16 cellular contexts compared by ENCODE assay signal in genomic region chr3:43871627-43872245, GRCh38.
DNase-seq lines count a peak whose midpoint lies in the region; ATAC-seq, FAIRE-seq and TF ChIP-seq lines count a peak whose summit lies in the region.
"Had no signal": no experiment of that assay in that cellular context is flagged by ENCODE, and none has a peak within 500 bp of the region (broad histone marks: within the 10 kb centered on the region; RNA-seq: fewer than 3 reads in every experiment).

No MANE protein-coding gene starts in this region.

- H3K9ac ChIP-seq in IMR-90 (ENCODE audit: low read depth, low read length) (no peak overlapping the region), K562 (ENCODE audit: insufficient read depth in 1 of 2, low read depth in 2 of 2, low read length in 2 of 2) (no peak overlapping the region)

- intact Hi-C loops in IMR-90 (cut with micrococcal nuclease), result loop anchor here (5.0 to 10.0 kb wide), 2 partner anchors 179 to 247 kb away; partner anchors contain the start of genes ABHD5 and ANO10
- intact Hi-C loops in K562 (cut with micrococcal nuclease), result no loop called here
- intact Hi-C loops in activated CD4-positive, alpha-beta memory T cell treated with anti-CD3 and anti-CD28 coated beads for 36 hours (cut with micrococcal nuclease), result no loop called here
- intact Hi-C loops in activated CD8-positive, alpha-beta T cell treated with anti-CD3 and anti-CD28 coated beads for 36 hours (cut with micrococcal nuclease), result no loop called here

- WGBS in IMR-90 (ENCODE audit: extremely low coverage in 2 of 2, insufficient read length in 1 of 2), 2 experiments, result 90% methylated on average over 2 of the region's 9 CpGs; no CpG with 5 or more reads in 1 of the 2 experiments
- WGBS in K562 (ENCODE audit: insufficient coverage, low coverage, missing lambda C conversion rate), result under 1% methylated on average over 9 of the region's 9 CpGs

- TF ChIP-seq EP300 in K562 (IDR thresholded peaks at IDR 0.05; ENCODE audit: low read length), result no peak

- H3K9me3 ChIP-seq in IMR-90 (ENCODE audit: control insufficient read depth, insufficient read depth, low read length) (no peaks in the 10 kb centered on the region), K562 (replicated peaks; ENCODE audit: control insufficient read depth, insufficient read depth, low read depth, low read length) (no peaks in the 10 kb centered on the region)
- H3K9me3 ChIP-seq: neutrophil had no signal

- TF ChIP-seq CTCF in IMR-90 (conservative IDR thresholded peaks at IDR 0.05; ENCODE audit: low read depth, low read length) (no peak), K562 (IDR thresholded peaks at IDR 0.05 in 2 of 3, conservative IDR thresholded peaks at IDR 0.05 in 1 of 3; ENCODE audit: insufficient read depth in 2 of 3, low read depth in 1 of 3, low read length in 3 of 3) (no peak), fibroblast of villous mesenchyme (IDR thresholded peaks at IDR 0.05; ENCODE audit: insufficient read depth, low read depth, low read length) (no peak)
- TF ChIP-seq CTCF in activated CD8-positive, alpha-beta T cell treated with anti-CD3 and anti-CD28 coated beads for 36 hours (IDR thresholded peaks at IDR 0.05), result no peak

- peaks cover 18% of the 10 kb centered on the region for H3K27me3 Mint-ChIP-seq in activated CD4-positive, alpha-beta memory T cell treated with anti-CD3 and anti-CD28 coated beads for 36 hours
- peaks cover 15% of the 10 kb centered on the region for H3K27me3 Mint-ChIP-seq in activated CD8-positive, alpha-beta T cell treated with anti-CD3 and anti-CD28 coated beads for 36 hours

- peak overlapping the region; percentile 39 for H3K27ac ChIP-seq in IMR-90 (ENCODE audit: insufficient read depth, low read length)
- no peak overlapping the region for H3K27ac ChIP-seq in K562 (ENCODE audit: extremely low read depth, low read depth, low read length)
- H3K27ac ChIP-seq: neutrophil had no signal

- H3K9me1 ChIP-seq in IMR-90 (ENCODE audit: insufficient read depth, low read length) (peaks cover 27% of the 10 kb centered on the region), K562 (ENCODE audit: control insufficient read depth, insufficient read depth, low read length) (no peaks in the 10 kb centered on the region)

- H3K4ac ChIP-seq in IMR-90 (ENCODE audit: low read depth, low read length), result peak overlapping the region; percentile 90

- in situ Hi-C loops in IMR-90 (cut with MboI; ENCODE audit: low sequenced_read_pairs), result no loop called here
- in situ Hi-C loops in K562 (cut with MboI), result no loop called here

- peak overlapping the region; percentile 71 for H2BK5ac ChIP-seq in IMR-90 (ENCODE audit: low read depth, low read length, poor library complexity, severe bottlenecking)

- H2BK15ac ChIP-seq in IMR-90 (ENCODE audit: low read depth, low read length), result peak overlapping the region; percentile 95

- H4K20me1 ChIP-seq in IMR-90 (ENCODE audit: insufficient read depth, low read length) (no peaks in the 10 kb centered on the region), K562 (replicated peaks; ENCODE audit: control insufficient read depth, insufficient read depth, low read length) (no peaks in the 10 kb centered on the region)

- no peak for TF ChIP-seq POLR2A in IMR-90 (IDR thresholded peaks at IDR 0.05; ENCODE audit: low read depth, low read length)
- TF ChIP-seq POLR2A in K562 (conservative IDR thresholded peaks at IDR 0.05), result no peak

- peak overlapping the region; percentile 77 for H4K5ac ChIP-seq in IMR-90 (ENCODE audit: low read depth, low read length)

- DNase-seq in IMR-90 (no peak), K562 (ENCODE audit: extremely low read depth in 1 of 4, low spot score in 3 of 4) (no peak), fibroblast of villous mesenchyme (ENCODE audit: low read depth) (peak; percentile 28), anterior cingulate cortex (lab: John Stamatoyannopoulos, UW) (no peak)
- DNase-seq in stimulated activated effector memory CD8-positive, alpha-beta T cell treated with anti-CD3 and anti-CD28 coated beads, Interleukin-12 subunit alpha, Interleukin-12 subunit beta, amount 100 ng/mL, for 72 hours (ENCODE audit: low spot score in 2 of 2), result no peak
- no peak for DNase-seq in activated CD4-positive, alpha-beta memory T cell treated with anti-CD3 and anti-CD28 coated beads for 36 hours
- no peak for DNase-seq in stimulated activated CD4-positive, alpha-beta T cell treated with anti-CD3 and anti-CD28 coated beads, Interleukin-4, amount 100 ng/mL, for 24 hours
- DNase-seq in activated CD8-positive, alpha-beta T cell treated with anti-CD3 and anti-CD28 coated beads for 36 hours, result no peak
- DNase-seq: left colon, NCI-H1092, NCI-H2171, NCI-H748 treated with DMSO at 0.1 percent for 48 hours had no signal

- no peak overlapping the region for H3K4me3 ChIP-seq in IMR-90 (ENCODE audit: insufficient read depth, low read depth, low read length)
- H3K4me3 ChIP-seq in K562, result no peak overlapping the region
- no peak overlapping the region for H3K4me3 ChIP-seq in fibroblast of villous mesenchyme (ENCODE audit: low read depth, low read length)

- dilution Hi-C loops in IMR-90 (cut with HindIII; ENCODE audit: low sequenced_read_pairs, unreplicated experiment), result no loop called here

- H3K23ac ChIP-seq in IMR-90 (ENCODE audit: low read depth, low read length), result peak overlapping the region; percentile 8; the same call in 1 of the 2 replicates

- no peak for TF ChIP-seq RAD21 in IMR-90 (IDR thresholded peaks at IDR 0.05; ENCODE audit: low read length)
- TF ChIP-seq RAD21 in K562 (CRISPR knock-in tag; conservative IDR thresholded peaks at IDR 0.05 in 1 of 2, IDR thresholded peaks at IDR 0.05 in 1 of 2), result no peak

- FAIRE-seq in K562 (lab: Jason Lieb, UNC), result no peak
- FAIRE-seq: frontal cortex had no signal

- no peaks in the 10 kb centered on the region for H3K36me3 Mint-ChIP-seq in stimulated activated effector memory CD8-positive, alpha-beta T cell treated with anti-CD3 and anti-CD28 coated beads, Interleukin-12 subunit alpha, Interleukin-12 subunit beta, amount 100 ng/mL, for 72 hours
- no peaks in the 10 kb centered on the region for H3K36me3 Mint-ChIP-seq in activated CD4-positive, alpha-beta memory T cell treated with anti-CD3 and anti-CD28 coated beads for 36 hours
- H3K36me3 Mint-ChIP-seq in activated CD8-positive, alpha-beta T cell treated with anti-CD3 and anti-CD28 coated beads for 36 hours (ENCODE audit: low read depth), result no peaks in the 10 kb centered on the region

- H3K4me1 ChIP-seq in IMR-90 (ENCODE audit: control insufficient read depth, insufficient read depth, low read length) (peaks cover 33% of the 10 kb centered on the region), K562 (replicated peaks in 1 of 2; ENCODE audit: control insufficient read depth in 2 of 2, insufficient read depth in 2 of 2, low read length in 2 of 2) (no peaks in the 10 kb centered on the region)

- H3K79me2 ChIP-seq in K562 (ENCODE audit: control insufficient read depth, insufficient read depth, low read length), result no peaks in the 10 kb centered on the region

- no peaks in the 10 kb centered on the region for H3K4me1 Mint-ChIP-seq in stimulated activated effector memory CD8-positive, alpha-beta T cell treated with anti-CD3 and anti-CD28 coated beads, Interleukin-12 subunit alpha, Interleukin-12 subunit beta, amount 100 ng/mL, for 72 hours
- H3K4me1 Mint-ChIP-seq in activated CD4-positive, alpha-beta memory T cell treated with anti-CD3 and anti-CD28 coated beads for 36 hours (ENCODE audit: low read depth), result no peaks in the 10 kb centered on the region
- H3K4me1 Mint-ChIP-seq in activated CD8-positive, alpha-beta T cell treated with anti-CD3 and anti-CD28 coated beads for 36 hours (ENCODE audit: low read depth), result no peaks in the 10 kb centered on the region

- peak overlapping the region; percentile 90 for H4K91ac ChIP-seq in IMR-90 (ENCODE audit: insufficient read depth, low read depth, low read length)

- no peaks in the 10 kb centered on the region for H3K27me3 ChIP-seq in IMR-90 (ENCODE audit: control insufficient read depth, insufficient read depth, low read length)
- peaks cover 3 to 26% of the 10 kb centered on the region in 2 experiments; a peak in 3 of 5 replicates for H3K27me3 ChIP-seq in K562 (ENCODE audit: control insufficient read depth in 2 of 2, insufficient read depth in 2 of 2, low read length in 2 of 2)

- CTCF ChIA-PET in IMR-90 (lab: Yijun Ruan, JAX), result interaction anchor here (1.0 to 6.6 kb wide), 2 partner anchors 16 to 135 kb away, joined by 3 to 26 read pairs; no protein-coding TSS in a partner anchor
- CTCF ChIA-PET in K562 (lab: Yijun Ruan, JAX; ENCODE audit: low intra/inter-chr PET ratio), result no interaction called here
- CTCF ChIA-PET in activated CD4-positive, alpha-beta memory T cell treated with anti-CD3 and anti-CD28 coated beads for 36 hours (lab: Charles Lee), result interaction anchor here (0.6 kb wide), 1 partner anchor 24 kb away, joined by 3 read pairs; no protein-coding TSS in a partner anchor
- CTCF ChIA-PET in activated CD8-positive, alpha-beta T cell treated with anti-CD3 and anti-CD28 coated beads for 36 hours (lab: Charles Lee), result interaction anchor here (0.7 to 1.7 kb wide), 2 partner anchors 16 to 237 kb away, joined by 3 to 5 read pairs; no protein-coding TSS in a partner anchor

- no peak overlapping the region for H3K4me3 Mint-ChIP-seq in stimulated activated effector memory CD8-positive, alpha-beta T cell treated with anti-CD3 and anti-CD28 coated beads, Interleukin-12 subunit alpha, Interleukin-12 subunit beta, amount 100 ng/mL, for 72 hours
- no peak overlapping the region for H3K4me3 Mint-ChIP-seq in activated CD4-positive, alpha-beta memory T cell treated with anti-CD3 and anti-CD28 coated beads for 36 hours
- no peak overlapping the region for H3K4me3 Mint-ChIP-seq in activated CD8-positive, alpha-beta T cell treated with anti-CD3 and anti-CD28 coated beads for 36 hours
- H3K4me3 Mint-ChIP-seq: stimulated activated naive CD8-positive, alpha-beta T cell treated with anti-CD3 and anti-CD28 coated beads, Interleukin-15, Interleukin-2, amounts not matched to agents 100 ng/mL and 50 ng/mL, for 24 hours had no signal

- H4K8ac ChIP-seq in IMR-90 (ENCODE audit: low read depth in 2 of 2, low read length in 2 of 2), result peak overlapping the region; percentile 79 to 94

- H3K79me1 ChIP-seq in IMR-90 (ENCODE audit: low read depth in 1 of 2, low read length in 2 of 2), result peaks cover 0 to 4% of the 10 kb centered on the region in 2 experiments; a peak in 1 of 4 replicates

- peak overlapping the region; percentile 37 for H3K18ac ChIP-seq in IMR-90 (ENCODE audit: low read depth, low read length)

- peaks cover 2% of the 10 kb centered on the region for H3K9me3 Mint-ChIP-seq in stimulated activated effector memory CD8-positive, alpha-beta T cell treated with anti-CD3 and anti-CD28 coated beads, Interleukin-12 subunit alpha, Interleukin-12 subunit beta, amount 100 ng/mL, for 72 hours
- H3K9me3 Mint-ChIP-seq in activated CD4-positive, alpha-beta memory T cell treated with anti-CD3 and anti-CD28 coated beads for 36 hours, result no peaks in the 10 kb centered on the region
- no peaks in the 10 kb centered on the region for H3K9me3 Mint-ChIP-seq in activated CD8-positive, alpha-beta T cell treated with anti-CD3 and anti-CD28 coated beads for 36 hours
- H3K9me3 Mint-ChIP-seq: stimulated activated naive CD8-positive, alpha-beta T cell treated with anti-CD3 and anti-CD28 coated beads, Interleukin-15, Interleukin-2, amounts not matched to agents 100 ng/mL and 50 ng/mL, for 24 hours had no signal

- peak overlapping the region; percentile 26 for H3K14ac ChIP-seq in IMR-90 (replicated peaks; ENCODE audit: low read depth, low read length)

- H2BK20ac ChIP-seq in IMR-90 (ENCODE audit: low read depth, low read length), result peak overlapping the region; percentile 84

- no peaks in the 10 kb centered on the region for H3K36me3 ChIP-seq in IMR-90 (ENCODE audit: control insufficient read depth, insufficient read depth, low read length)
- H3K36me3 ChIP-seq in K562 (ENCODE audit: control insufficient read depth, insufficient read depth, low read length), result no peaks in the 10 kb centered on the region
- H3K36me3 ChIP-seq: neutrophil had no signal

- H3K56ac ChIP-seq in IMR-90 (ENCODE audit: extremely low read depth, insufficient read depth, low read length), result peak overlapping the region; percentile 48; the same call in 1 of the 2 replicates

- H3K4me2 ChIP-seq in IMR-90 (ENCODE audit: low read depth, low read length) (no peak overlapping the region), K562 (ENCODE audit: insufficient read depth, low read length) (no peak overlapping the region)

- H2BK120ac ChIP-seq in IMR-90 (ENCODE audit: low read depth, low read length), result peak overlapping the region; percentile 94

- POLR2A ChIA-PET in IMR-90 (lab: Charles Lee; ENCODE audit: unreplicated experiment), result no interaction called here
- POLR2A ChIA-PET in K562 (lab: Yijun Ruan, JAX), result interaction anchor here (0.6 to 1.2 kb wide), 2 partner anchors 14 to 535 kb away, joined by 4 read pairs; no protein-coding TSS in a partner anchor
- POLR2A ChIA-PET in activated CD4-positive, alpha-beta memory T cell treated with anti-CD3 and anti-CD28 coated beads for 36 hours (lab: Charles Lee), result no interaction called here
- POLR2A ChIA-PET in activated CD8-positive, alpha-beta T cell treated with anti-CD3 and anti-CD28 coated beads for 36 hours (lab: Charles Lee), result no interaction called here

- peak overlapping the region; percentile 94 for H2AK9ac ChIP-seq in IMR-90 (replicated peaks; ENCODE audit: low read depth, low read length, poor library complexity)

- no peak overlapping the region for H3K27ac Mint-ChIP-seq in stimulated activated effector memory CD8-positive, alpha-beta T cell treated with anti-CD3 and anti-CD28 coated beads, Interleukin-12 subunit alpha, Interleukin-12 subunit beta, amount 100 ng/mL, for 72 hours
- H3K27ac Mint-ChIP-seq in activated CD4-positive, alpha-beta memory T cell treated with anti-CD3 and anti-CD28 coated beads for 36 hours, result no peak overlapping the region
- H3K27ac Mint-ChIP-seq in activated CD8-positive, alpha-beta T cell treated with anti-CD3 and anti-CD28 coated beads for 36 hours, result no peak overlapping the region
- H3K27ac Mint-ChIP-seq: stimulated activated naive CD8-positive, alpha-beta T cell treated with anti-CD3 and anti-CD28 coated beads, Interleukin-15, Interleukin-2, amounts not matched to agents 100 ng/mL and 50 ng/mL, for 24 hours had no signal

- peak; percentile 7; the same call in 1 of the 2 replicates for ATAC-seq in IMR-90 (ENCODE audit: low read depth)
- peak; percentile 27; the same call in 1 of the 3 replicates for ATAC-seq in K562
- peak; percentile 14 for ATAC-seq in stimulated activated effector memory CD8-positive, alpha-beta T cell treated with anti-CD3 and anti-CD28 coated beads, Interleukin-12 subunit alpha, Interleukin-12 subunit beta, amount 100 ng/mL, for 72 hours
- ATAC-seq in activated CD8-positive, alpha-beta T cell treated with anti-CD3 and anti-CD28 coated beads for 36 hours, result no peak
- ATAC-seq: activated CD4-positive, CD25-positive, alpha-beta regulatory T cell treated with anti-CD3 and anti-CD28 coated beads, Interleukin-2, amount 50 U/mL, for 24 hours; left colon had no signal

- BruUV-seq in IMR-90 (replicated peaks; lab: Mats Ljungman, UMichigan) (no TSS peak), K562 (replicated peaks; lab: Mats Ljungman, UMichigan) (no TSS peak)

- peak overlapping the region; percentile 91 for H2AFZ ChIP-seq in IMR-90 (replicated peaks; ENCODE audit: low read length, poor library complexity)
- H2AFZ ChIP-seq in K562 (ENCODE audit: low read depth, low read length), result no peak overlapping the region

- H2AK5ac ChIP-seq in IMR-90 (ENCODE audit: low read depth, low read length), result peak overlapping the region; percentile 99
